1 cellular context compared by ENCODE assay signal in genomic region chr6:35675871-35676459, GRCh38.
TF ChIP-seq lines count a peak whose summit lies in the region.

No MANE protein-coding gene starts in this region.

TF ChIP-seq in GM23338, 12 proteins besides CTCF, POLR2A, EP300 and RAD21 (continued from another document):
- TF ChIP-seq ZNF462 (CRISPR knock-in tag; IDR thresholded peaks at IDR 0.05) (no peak), CREB1 (CRISPR knock-in tag; IDR thresholded peaks at IDR 0.05; ENCODE audit: low read depth) (no peak), STAT1 (IDR thresholded peaks at IDR 0.05; ENCODE audit: unreplicated experiment) (no peak), EZH2phosphoT487 (IDR thresholded peaks at IDR 0.05; ENCODE audit: unreplicated experiment) (no peak), NANOG (IDR thresholded peaks at IDR 0.05; ENCODE audit: borderline replicate concordance) (no peak), REST (IDR thresholded peaks at IDR 0.05; ENCODE audit: unreplicated experiment) (no peak)
